In the genomic region with DNA sequence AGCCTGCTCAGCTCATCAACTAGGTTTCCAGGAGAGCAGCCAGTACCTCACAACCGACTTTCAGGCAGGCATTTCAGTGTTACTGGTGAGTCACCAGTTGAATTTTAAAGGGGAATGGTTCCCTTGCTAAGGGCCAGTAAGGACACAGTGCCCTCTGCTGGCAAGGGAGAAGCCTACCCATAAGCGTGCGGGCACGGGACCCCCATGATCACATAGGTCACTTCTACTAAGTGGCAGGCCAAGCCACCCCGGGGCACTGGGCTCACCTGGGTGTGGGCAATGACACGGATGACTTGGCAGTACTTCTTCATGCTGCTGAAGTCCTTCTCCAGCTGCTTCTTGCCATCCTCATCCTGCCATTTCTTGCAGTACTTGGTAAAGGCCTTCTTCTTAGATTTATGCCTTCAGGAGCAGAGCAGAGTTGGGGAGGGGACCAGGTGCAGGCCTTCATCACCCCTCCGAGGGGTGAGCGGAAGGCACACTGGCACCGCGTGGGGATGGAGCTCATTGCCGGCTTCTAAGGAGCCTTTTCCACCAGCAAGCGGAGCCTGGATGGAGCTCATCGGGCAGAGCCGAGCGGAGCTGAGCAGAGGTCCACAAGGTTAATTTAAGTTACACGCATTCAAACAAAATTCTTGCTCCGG, we compare ENCODE assay signal across 8 cellular contexts. TPM values are rescaled to one million over a fixed set of nuclear protein-coding genes. Genes with fewer than 3 reads are reported as not detected.
DNase-seq lines count a peak whose midpoint lies in the region; ATAC-seq and TF ChIP-seq lines count a peak whose summit lies in the region.

No MANE protein-coding gene starts in this region.

- peak overlapping the region; percentile 98 to 100 (median 99) for H3K4me3 Mint-ChIP-seq in T-cell

- H3K36me3 Mint-ChIP-seq in T-cell: peaks cover 65% of the 10 kb centered on the region

- POLR2A ChIA-PET in T-cell (lab: Charles Lee): interaction anchor here (0.5 to 0.6 kb wide), 3 partner anchors 329 to 1359 kb away, joined by 3 to 4 read pairs (median 4); no protein-coding TSS in a partner anchor

- H3K4me1 ChIP-seq in adrenal gland (replicated peaks in 1 of 2): peaks cover 55 to 56% of the 10 kb centered on the region in 2 donors
- no peaks in the 10 kb centered on the region for H3K4me1 ChIP-seq in aorta (ENCODE audit: control insufficient read depth in 1 of 2, insufficient read depth in 2 of 2, low read length in 2 of 2)

- H3K27me3 ChIP-seq in adrenal gland: no peaks in the 10 kb centered on the region
- H3K27me3 ChIP-seq in aorta (ENCODE audit: control insufficient read depth in 1 of 2, insufficient read depth in 2 of 2, low read length in 1 of 2): no peaks in the 10 kb centered on the region

- H3K27ac ChIP-seq in adrenal gland: peak overlapping the region; percentile 22 to 99 (median 98)
- H3K27ac ChIP-seq in aorta (ENCODE audit: low read depth in 1 of 2, low read length in 2 of 2): no peak overlapping the region

- CTCF ChIA-PET in T-cell (lab: Charles Lee): interaction anchor here (0.5 to 5.6 kb wide), 14 partner anchors 10 to 1673 kb away, joined by 3 to 55 read pairs (median 5); a partner anchor contains a TSS

- H3K4me1 Mint-ChIP-seq in T-cell: peaks cover 37 to 69% (median 48%) of the 10 kb centered on the region in 3 donors

- no peaks in the 10 kb centered on the region for H3K9me3 Mint-ChIP-seq in T-cell

- peak; percentile 78 for DNase-seq in DMS53 treated with DMSO at 0.1 percent for 48 hours (lab: John Stamatoyannopoulos, UW; ENCODE audit: unreplicated experiment)
- DNase-seq in M059J (ENCODE audit: low read depth): peak; percentile 90
- peak; percentile 29 to 78 (median 67) for DNase-seq in T-cell
- DNase-seq in adrenal gland: peak; percentile 84 to 93 (median 87)
- peak; percentile 83 for DNase-seq in left cardiac atrium
- peak; percentile 75 for DNase-seq in putamen (ENCODE audit: low spot score)
- peak; percentile 89 to 90 for DNase-seq in aorta
- no peak for DNase-seq in HuH-7.5 (ENCODE audit: low spot score)

- H3K27me3 Mint-ChIP-seq in T-cell: no peaks in the 10 kb centered on the region

- H3K36me3 ChIP-seq in adrenal gland (replicated peaks in 1 of 2) (peaks cover 0 to 66% of the 10 kb centered on the region in 2 donors), aorta (ENCODE audit: control insufficient read depth in 1 of 2, insufficient read depth in 2 of 2, low read length in 1 of 2) (peaks cover 4 to 29% of the 10 kb centered on the region in 2 donors)

- ATAC-seq in T-cell (replicated peaks in 1 of 4): peak; percentile 28 to 39 (median 38)
- ATAC-seq in left cardiac atrium: peak; percentile 23 to 31
- ATAC-seq in aorta (ENCODE audit: low FRiP score): peak; percentile 65

- 24 to 47% (median 29%) methylated on average over 10 to 17 of the region's 17 CpGs for WGBS in adrenal gland, 4 donors
- WGBS in aorta, 2 donors: 47 to 51% methylated on average over 17 of the region's 17 CpGs

- H3K4me3 ChIP-seq in adrenal gland (peak overlapping the region in 1 of 4 donors; percentile 73), aorta (ENCODE audit: low read length in 2 of 2) (no peak overlapping the region)

- TF ChIP-seq CTCF in adrenal gland (IDR thresholded peaks at IDR 0.05): peak; percentile 75 to 93 (median 89)

- peak overlapping the region; percentile 98 to 99 for H3K27ac Mint-ChIP-seq in T-cell

- H3K9me3 ChIP-seq in adrenal gland (replicated peaks in 1 of 3) (no peaks in the 10 kb centered on the region), aorta (ENCODE audit: control insufficient read depth, low read length) (no peaks in the 10 kb centered on the region)

- intact Hi-C loops in adrenal gland (cut with DNase I) (loop anchor here (2.0 to 10.0 kb wide), 2 partner anchors 142 to 312 kb away; no protein-coding TSS in a partner anchor), left cardiac atrium (cut with DNase I) (loop anchor here in 1 of 2 donors (2.0 to 10.0 kb wide), 3 partner anchors 146 to 208 kb away; a partner anchor contains a TSS), aorta (cut with DNase I) (loop anchor here (1.0 to 10.0 kb wide), 3 partner anchors 146 to 442 kb away; a partner anchor contains a TSS)

- no peak for TF ChIP-seq POLR2A in adrenal gland (IDR thresholded peaks at IDR 0.05)

RNA-seq across cellular contexts. Expression of a gene that starts 2.9 kb away (rescaled TPM):
- total RNA-seq in M059J (2014; rRNA removed; shearing (Covaris generic)): 627 and 755 TPM in 2 replicates
- total RNA-seq in T-cell (1,000 to 10,000 TPM; 3,304 to 3,660 (median 3,479) TPM), adrenal gland (1,000 to 10,000 TPM; 1,374 to 2,518 (median 1,954) TPM), left cardiac atrium (1,000 to 10,000 TPM in 1 of 2 donors, 100 to 1,000 TPM in 1; 796 to 1,078 TPM), aorta (1,000 to 10,000 TPM; 1,469 to 1,615 TPM)
- polyA plus RNA-seq in adrenal gland (1,000 to 10,000 TPM; 1,433 to 2,713 (median 2,271) TPM), aorta (1,000 to 10,000 TPM; 2,999 to 4,700 TPM)

RNA-seq across cellular contexts. Expression of a gene that starts 33.2 kb away (rescaled TPM):
- total RNA-seq in M059J (2014; rRNA removed; shearing (Covaris generic)): 13.6 and 14.9 TPM in 2 replicates
- total RNA-seq in T-cell (1 to 10 TPM; 1.1 to 4.3 (median 2.7) TPM), adrenal gland (10 to 100 TPM in 7 of 8 donors, 1 to 10 TPM in 1; 9.3 to 80.0 (median 35.8) TPM), left cardiac atrium (10 to 100 TPM; 48.3 to 60.8 TPM), aorta (10 to 100 TPM in 1 of 2 donors, 1 to 10 TPM in 1; 5.1 to 26.7 TPM)
- polyA plus RNA-seq in adrenal gland (10 to 100 TPM in 2 of 3 donors, 1 to 10 TPM in 1; 8.5 to 26.4 (median 18.6) TPM), aorta (10 to 100 TPM; 10.9 to 23.1 TPM)

Comparison
In these comparisons a context has a peak if more than half of its experiments do, and no peak if none do; other contexts are left out.
1. H3K27ac ChIP-seq: peak in adrenal gland (5 of 5); none in aorta (0 of 2).
2. Peak in every context shown above with its lines, with median percentiles within 50 percentile points of each other: ATAC-seq.